1 cellular context compared by ENCODE assay signal in the genomic region with DNA sequence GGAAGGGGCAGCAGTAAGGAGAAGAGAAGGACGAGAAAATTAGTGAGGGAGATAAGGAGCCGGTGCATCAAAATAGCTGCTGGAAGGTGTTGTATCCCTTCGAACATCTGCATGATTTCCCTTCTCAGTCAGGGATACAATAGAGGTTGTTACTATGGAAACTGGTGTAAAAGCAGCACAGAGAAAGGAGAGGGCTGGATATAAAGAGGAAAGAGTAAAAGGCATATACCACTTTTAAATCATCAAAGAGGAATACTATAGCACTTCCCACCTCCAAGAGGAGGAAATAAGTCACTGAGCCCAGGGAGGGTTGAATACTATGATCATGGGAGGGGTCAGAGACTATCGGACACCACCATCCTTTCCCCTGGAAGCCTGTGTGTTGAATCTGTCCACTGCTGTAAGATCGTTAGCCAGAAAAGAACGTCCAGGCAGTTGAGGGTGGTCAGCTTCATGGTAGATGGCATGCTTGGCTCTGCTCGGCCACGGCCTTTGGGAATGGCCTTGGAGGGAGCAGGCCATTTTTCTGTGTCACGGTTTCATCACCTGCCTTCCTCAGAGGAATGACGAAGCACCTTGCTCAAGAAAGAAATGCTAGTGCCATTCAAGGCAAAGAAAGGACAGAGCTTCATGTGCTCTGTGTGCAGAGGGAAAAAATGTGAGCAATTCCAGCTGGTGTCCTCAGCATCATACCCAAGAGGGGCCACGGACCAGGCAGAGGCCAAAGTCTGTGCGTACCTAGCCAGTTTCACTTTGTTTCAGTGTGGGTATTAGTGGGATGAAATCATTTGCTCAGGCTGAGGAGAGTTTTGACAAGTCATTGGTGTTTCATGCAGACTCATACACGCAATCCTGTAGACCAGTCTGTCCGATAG.
TF ChIP-seq lines count a peak whose summit lies in the region.

No MANE protein-coding gene starts in this region.

TF ChIP-seq in K562, 482 proteins besides CTCF, POLR2A, EP300 and RAD21 (continued from another document and continues in another):
- TF ChIP-seq, protein P1, sequence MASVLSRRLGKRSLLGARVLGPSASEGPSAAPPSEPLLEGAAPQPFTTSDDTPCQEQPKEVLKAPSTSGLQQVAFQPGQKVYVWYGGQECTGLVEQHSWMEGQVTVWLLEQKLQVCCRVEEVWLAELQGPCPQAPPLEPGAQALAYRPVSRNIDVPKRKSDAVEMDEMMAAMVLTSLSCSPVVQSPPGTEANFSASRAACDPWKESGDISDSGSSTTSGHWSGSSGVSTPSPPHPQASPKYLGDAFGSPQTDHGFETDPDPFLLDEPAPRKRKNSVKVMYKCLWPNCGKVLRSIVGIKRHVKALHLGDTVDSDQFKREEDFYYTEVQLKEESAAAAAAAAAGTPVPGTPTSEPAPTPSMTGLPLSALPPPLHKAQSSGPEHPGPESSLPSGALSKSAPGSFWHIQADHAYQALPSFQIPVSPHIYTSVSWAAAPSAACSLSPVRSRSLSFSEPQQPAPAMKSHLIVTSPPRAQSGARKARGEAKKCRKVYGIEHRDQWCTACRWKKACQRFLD (CRISPR knock-in tag; IDR thresholded peaks at IDR 0.05) = no peak
- TF ChIP-seq NONO (IDR thresholded peaks at IDR 0.05; ENCODE audit: low read depth in 2 of 2, low read length in 1 of 2) = no peak
- TF ChIP-seq SPI1 (IDR thresholded peaks at IDR 0.05; ENCODE audit: borderline replicate concordance, low read depth, low read length) = no peak
- TF ChIP-seq PML (IDR thresholded peaks at IDR 0.05; ENCODE audit: low read length) = 0 out of 2 replicates have a peak, but pooled peaks have one; percentile 23
- TF ChIP-seq NFYB (IDR thresholded peaks at IDR 0.05; ENCODE audit: extremely low read depth, insufficient read length) = no peak
- no peak for TF ChIP-seq NR2C2 (CRISPR knock-in tag; IDR thresholded peaks at IDR 0.05)
- peak; percentile 4; the same call in 1 of the 2 replicates for TF ChIP-seq NR2C2 (tag; IDR thresholded peaks at IDR 0.05)
- TF ChIP-seq KLF6 (CRISPR knock-in tag; IDR thresholded peaks at IDR 0.05; ENCODE audit: borderline replicate concordance) = no peak
- no peak for TF ChIP-seq COPS2 (conservative IDR thresholded peaks at IDR 0.05)
- no peak for TF ChIP-seq SETDB1 (IDR thresholded peaks at IDR 0.05; ENCODE audit: low read length)
- no peak for TF ChIP-seq SREBF1 (IDR thresholded peaks at IDR 0.05; ENCODE audit: borderline replicate concordance, low read depth, low read length)
- TF ChIP-seq MAFG (tag; conservative IDR thresholded peaks at IDR 0.05) = peak; percentile 79
- peak; percentile 63 for TF ChIP-seq L3MBTL2 (IDR thresholded peaks at IDR 0.05)
- TF ChIP-seq HDAC1 (IDR thresholded peaks at IDR 0.05) = no peak
- no peak for TF ChIP-seq ZNF324 (CRISPR knock-in tag; IDR thresholded peaks at IDR 0.05)
- TF ChIP-seq CHCHD3 (CRISPR knock-in tag; IDR thresholded peaks at IDR 0.05) = no peak
- no peak for TF ChIP-seq CC2D1A (IDR thresholded peaks at IDR 0.05)
- TF ChIP-seq, protein P2, sequence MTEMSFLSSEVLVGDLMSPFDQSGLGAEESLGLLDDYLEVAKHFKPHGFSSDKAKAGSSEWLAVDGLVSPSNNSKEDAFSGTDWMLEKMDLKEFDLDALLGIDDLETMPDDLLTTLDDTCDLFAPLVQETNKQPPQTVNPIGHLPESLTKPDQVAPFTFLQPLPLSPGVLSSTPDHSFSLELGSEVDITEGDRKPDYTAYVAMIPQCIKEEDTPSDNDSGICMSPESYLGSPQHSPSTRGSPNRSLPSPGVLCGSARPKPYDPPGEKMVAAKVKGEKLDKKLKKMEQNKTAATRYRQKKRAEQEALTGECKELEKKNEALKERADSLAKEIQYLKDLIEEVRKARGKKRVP (CRISPR knock-in tag; IDR thresholded peaks at IDR 0.05) = no peak
- TF ChIP-seq, protein P3, sequence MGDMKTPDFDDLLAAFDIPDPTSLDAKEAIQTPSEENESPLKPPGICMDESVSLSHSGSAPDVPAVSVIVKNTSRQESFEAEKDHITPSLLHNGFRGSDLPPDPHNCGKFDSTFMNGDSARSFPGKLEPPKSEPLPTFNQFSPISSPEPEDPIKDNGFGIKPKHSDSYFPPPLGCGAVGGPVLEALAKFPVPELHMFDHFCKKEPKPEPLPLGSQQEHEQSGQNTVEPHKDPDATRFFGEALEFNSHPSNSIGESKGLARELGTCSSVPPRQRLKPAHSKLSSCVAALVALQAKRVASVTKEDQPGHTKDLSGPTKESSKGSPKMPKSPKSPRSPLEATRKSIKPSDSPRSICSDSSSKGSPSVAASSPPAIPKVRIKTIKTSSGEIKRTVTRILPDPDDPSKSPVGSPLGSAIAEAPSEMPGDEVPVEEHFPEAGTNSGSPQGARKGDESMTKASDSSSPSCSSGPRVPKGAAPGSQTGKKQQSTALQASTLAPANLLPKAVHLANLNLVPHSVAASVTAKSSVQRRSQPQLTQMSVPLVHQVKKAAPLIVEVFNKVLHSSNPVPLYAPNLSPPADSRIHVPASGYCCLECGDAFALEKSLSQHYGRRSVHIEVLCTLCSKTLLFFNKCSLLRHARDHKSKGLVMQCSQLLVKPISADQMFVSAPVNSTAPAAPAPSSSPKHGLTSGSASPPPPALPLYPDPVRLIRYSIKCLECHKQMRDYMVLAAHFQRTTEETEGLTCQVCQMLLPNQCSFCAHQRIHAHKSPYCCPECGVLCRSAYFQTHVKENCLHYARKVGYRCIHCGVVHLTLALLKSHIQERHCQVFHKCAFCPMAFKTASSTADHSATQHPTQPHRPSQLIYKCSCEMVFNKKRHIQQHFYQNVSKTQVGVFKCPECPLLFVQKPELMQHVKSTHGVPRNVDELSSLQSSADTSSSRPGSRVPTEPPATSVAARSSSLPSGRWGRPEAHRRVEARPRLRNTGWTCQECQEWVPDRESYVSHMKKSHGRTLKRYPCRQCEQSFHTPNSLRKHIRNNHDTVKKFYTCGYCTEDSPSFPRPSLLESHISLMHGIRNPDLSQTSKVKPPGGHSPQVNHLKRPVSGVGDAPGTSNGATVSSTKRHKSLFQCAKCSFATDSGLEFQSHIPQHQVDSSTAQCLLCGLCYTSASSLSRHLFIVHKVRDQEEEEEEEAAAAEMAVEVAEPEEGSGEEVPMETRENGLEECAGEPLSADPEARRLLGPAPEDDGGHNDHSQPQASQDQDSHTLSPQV (IDR thresholded peaks at IDR 0.05) = peak; percentile 88
- no peak for TF ChIP-seq FOXJ2 (tag; IDR thresholded peaks at IDR 0.05)
- TF ChIP-seq TRIM24 (IDR thresholded peaks at IDR 0.05) = no peak
- no peak for TF ChIP-seq MYBL2 (IDR thresholded peaks at IDR 0.05; ENCODE audit: low read depth)
- TF ChIP-seq MYBL2 (CRISPR knock-in tag; IDR thresholded peaks at IDR 0.05; ENCODE audit: borderline replicate concordance) = no peak
- TF ChIP-seq PHB2 (IDR thresholded peaks at IDR 0.05; ENCODE audit: low read depth) = no peak
- TF ChIP-seq, protein P4, sequence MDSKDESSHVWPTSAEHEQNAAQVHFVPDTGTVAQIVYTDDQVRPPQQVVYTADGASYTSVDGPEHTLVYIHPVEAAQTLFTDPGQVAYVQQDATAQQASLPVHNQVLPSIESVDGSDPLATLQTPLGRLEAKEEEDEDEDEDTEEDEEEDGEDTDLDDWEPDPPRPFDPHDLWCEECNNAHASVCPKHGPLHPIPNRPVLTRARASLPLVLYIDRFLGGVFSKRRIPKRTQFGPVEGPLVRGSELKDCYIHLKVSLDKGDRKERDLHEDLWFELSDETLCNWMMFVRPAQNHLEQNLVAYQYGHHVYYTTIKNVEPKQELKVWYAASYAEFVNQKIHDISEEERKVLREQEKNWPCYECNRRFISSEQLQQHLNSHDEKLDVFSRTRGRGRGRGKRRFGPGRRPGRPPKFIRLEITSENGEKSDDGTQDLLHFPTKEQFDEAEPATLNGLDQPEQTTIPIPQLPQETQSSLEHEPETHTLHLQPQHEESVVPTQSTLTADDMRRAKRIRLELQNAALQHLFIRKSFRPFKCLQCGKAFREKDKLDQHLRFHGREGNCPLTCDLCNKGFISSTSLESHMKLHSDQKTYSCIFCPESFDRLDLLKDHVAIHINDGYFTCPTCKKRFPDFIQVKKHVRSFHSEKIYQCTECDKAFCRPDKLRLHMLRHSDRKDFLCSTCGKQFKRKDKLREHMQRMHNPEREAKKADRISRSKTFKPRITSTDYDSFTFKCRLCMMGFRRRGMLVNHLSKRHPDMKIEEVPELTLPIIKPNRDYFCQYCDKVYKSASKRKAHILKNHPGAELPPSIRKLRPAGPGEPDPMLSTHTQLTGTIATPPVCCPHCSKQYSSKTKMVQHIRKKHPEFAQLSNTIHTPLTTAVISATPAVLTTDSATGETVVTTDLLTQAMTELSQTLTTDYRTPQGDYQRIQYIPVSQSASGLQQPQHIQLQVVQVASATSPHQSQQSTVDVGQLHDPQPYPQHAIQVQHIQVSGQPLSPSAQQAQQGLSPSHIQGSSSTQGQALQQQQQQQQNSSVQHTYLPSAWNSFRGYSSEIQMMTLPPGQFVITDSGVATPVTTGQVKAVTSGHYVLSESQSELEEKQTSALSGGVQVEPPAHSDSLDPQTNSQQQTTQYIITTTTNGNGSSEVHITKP (IDR thresholded peaks at IDR 0.05; ENCODE audit: partially characterized antibody) = peak; percentile 29
- TF ChIP-seq HEY1 (CRISPR knock-in tag; IDR thresholded peaks at IDR 0.05; ENCODE audit: borderline replicate concordance) = no peak
- TF ChIP-seq PCBP1 (IDR thresholded peaks at IDR 0.05; ENCODE audit: low read depth, low read length, poor library complexity, severe bottlenecking) = no peak
- TF ChIP-seq NR4A1 (CRISPR knock-in tag; IDR thresholded peaks at IDR 0.05) = 0 out of 2 replicates have a peak, but pooled peaks have one; percentile 10
- TF ChIP-seq NR4A1 (tag; IDR thresholded peaks at IDR 0.05) = peak; percentile 72
- no peak for TF ChIP-seq ETV5 (CRISPR knock-in tag; IDR thresholded peaks at IDR 0.05; ENCODE audit: low read depth)
- no peak for TF ChIP-seq SMARCA4 (IDR thresholded peaks at IDR 0.05)
- TF ChIP-seq, protein P5, sequence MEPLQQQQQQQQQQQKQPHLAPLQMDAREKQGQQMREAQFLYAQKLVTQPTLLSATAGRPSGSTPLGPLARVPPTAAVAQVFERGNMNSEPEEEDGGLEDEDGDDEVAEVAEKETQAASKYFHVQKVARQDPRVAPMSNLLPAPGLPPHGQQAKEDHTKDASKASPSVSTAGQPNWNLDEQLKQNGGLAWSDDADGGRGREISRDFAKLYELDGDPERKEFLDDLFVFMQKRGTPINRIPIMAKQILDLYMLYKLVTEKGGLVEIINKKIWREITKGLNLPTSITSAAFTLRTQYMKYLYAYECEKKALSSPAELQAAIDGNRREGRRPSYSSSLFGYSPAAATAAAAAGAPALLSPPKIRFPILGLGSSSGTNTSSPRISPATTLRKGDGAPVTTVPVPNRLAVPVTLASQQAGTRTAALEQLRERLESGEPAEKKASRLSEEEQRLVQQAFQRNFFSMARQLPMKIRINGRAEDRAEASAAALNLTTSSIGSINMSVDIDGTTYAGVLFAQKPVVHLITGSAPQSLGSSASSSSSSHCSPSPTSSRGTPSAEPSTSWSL (CRISPR knock-in tag; IDR thresholded peaks at IDR 0.05; ENCODE audit: borderline replicate concordance) = no peak
- TF ChIP-seq ZBTB8A (IDR thresholded peaks at IDR 0.05; ENCODE audit: partially characterized antibody) = no peak
- TF ChIP-seq, protein P6, sequence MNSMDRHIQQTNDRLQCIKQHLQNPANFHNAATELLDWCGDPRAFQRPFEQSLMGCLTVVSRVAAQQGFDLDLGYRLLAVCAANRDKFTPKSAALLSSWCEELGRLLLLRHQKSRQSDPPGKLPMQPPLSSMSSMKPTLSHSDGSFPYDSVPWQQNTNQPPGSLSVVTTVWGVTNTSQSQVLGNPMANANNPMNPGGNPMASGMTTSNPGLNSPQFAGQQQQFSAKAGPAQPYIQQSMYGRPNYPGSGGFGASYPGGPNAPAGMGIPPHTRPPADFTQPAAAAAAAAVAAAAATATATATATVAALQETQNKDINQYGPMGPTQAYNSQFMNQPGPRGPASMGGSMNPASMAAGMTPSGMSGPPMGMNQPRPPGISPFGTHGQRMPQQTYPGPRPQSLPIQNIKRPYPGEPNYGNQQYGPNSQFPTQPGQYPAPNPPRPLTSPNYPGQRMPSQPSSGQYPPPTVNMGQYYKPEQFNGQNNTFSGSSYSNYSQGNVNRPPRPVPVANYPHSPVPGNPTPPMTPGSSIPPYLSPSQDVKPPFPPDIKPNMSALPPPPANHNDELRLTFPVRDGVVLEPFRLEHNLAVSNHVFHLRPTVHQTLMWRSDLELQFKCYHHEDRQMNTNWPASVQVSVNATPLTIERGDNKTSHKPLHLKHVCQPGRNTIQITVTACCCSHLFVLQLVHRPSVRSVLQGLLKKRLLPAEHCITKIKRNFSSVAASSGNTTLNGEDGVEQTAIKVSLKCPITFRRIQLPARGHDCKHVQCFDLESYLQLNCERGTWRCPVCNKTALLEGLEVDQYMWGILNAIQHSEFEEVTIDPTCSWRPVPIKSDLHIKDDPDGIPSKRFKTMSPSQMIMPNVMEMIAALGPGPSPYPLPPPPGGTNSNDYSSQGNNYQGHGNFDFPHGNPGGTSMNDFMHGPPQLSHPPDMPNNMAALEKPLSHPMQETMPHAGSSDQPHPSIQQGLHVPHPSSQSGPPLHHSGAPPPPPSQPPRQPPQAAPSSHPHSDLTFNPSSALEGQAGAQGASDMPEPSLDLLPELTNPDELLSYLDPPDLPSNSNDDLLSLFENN (IDR thresholded peaks at IDR 0.05; ENCODE audit: low read depth in 2 of 2, low read length in 2 of 2) = no peak
- no peak for TF ChIP-seq RBBP5 (IDR thresholded peaks at IDR 0.05; ENCODE audit: borderline replicate concordance, insufficient read depth, low read length, poor library complexity, severe bottlenecking)
- no peak for TF ChIP-seq KLF1 (tag; IDR thresholded peaks at IDR 0.05)
- TF ChIP-seq, protein P7, sequence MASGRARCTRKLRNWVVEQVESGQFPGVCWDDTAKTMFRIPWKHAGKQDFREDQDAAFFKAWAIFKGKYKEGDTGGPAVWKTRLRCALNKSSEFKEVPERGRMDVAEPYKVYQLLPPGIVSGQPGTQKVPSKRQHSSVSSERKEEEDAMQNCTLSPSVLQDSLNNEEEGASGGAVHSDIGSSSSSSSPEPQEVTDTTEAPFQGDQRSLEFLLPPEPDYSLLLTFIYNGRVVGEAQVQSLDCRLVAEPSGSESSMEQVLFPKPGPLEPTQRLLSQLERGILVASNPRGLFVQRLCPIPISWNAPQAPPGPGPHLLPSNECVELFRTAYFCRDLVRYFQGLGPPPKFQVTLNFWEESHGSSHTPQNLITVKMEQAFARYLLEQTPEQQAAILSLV (tag; IDR thresholded peaks at IDR 0.05) = peak; percentile 64
